In genomic region chr12:109670647-109671046, GRCh38 we compare ENCODE assay signal across 27 cellular contexts. TPM values are rescaled to one million over a fixed set of nuclear protein-coding genes. Genes with fewer than 3 reads are reported as not detected.
DNase-seq lines count a peak whose midpoint lies in the region; ATAC-seq and TF ChIP-seq lines count a peak whose summit lies in the region.
"Had no signal": no experiment of that assay in that cellular context is flagged by ENCODE, and none has a peak within 500 bp of the region (broad histone marks: within the 10 kb centered on the region; RNA-seq: fewer than 3 reads in every experiment).

No MANE protein-coding gene starts in this region.

- no peak overlapping the region for H2AK5ac ChIP-seq in H9 (ENCODE audit: insufficient read length, low read length)

- no peak for ATAC-seq in HG02970 (IDR thresholded peaks at IDR 0.05; ENCODE audit: low FRiP score, unreplicated experiment)
- no peak for ATAC-seq in GM21515 (IDR thresholded peaks at IDR 0.05; ENCODE audit: unreplicated experiment)
- ATAC-seq: activated CD8-positive, alpha-beta T cell treated with anti-CD3 and anti-CD28 coated beads, Interleukin-2, amount 10 ng/mL, durations not matched to agents 7 days and 5 days; heart right ventricle; left lobe of liver; stimulated activated naive CD8-positive, alpha-beta T cell treated with anti-CD3 and anti-CD28 coated beads, Interleukin-15, Interleukin-2, amounts not matched to agents 100 U/mL and 50 U/mL, for 24 hours; T-helper 17 cell had no signal

- H3K36me3 ChIP-seq in endodermal cell (ENCODE audit: control insufficient read depth, insufficient read depth, low read length) (no peaks in the 10 kb centered on the region), neural progenitor cell (no peaks in the 10 kb centered on the region), sigmoid colon (no peaks in the 10 kb centered on the region)
- H3K36me3 ChIP-seq: esophagus muscularis mucosa, heart right ventricle, prostate gland, thoracic aorta, uterus had no signal

- intact Hi-C loops in sigmoid colon (cut with DNase I) = no loop called here

- H3K9me3 Mint-ChIP-seq in H9 (no peaks in the 10 kb centered on the region; a peak in 1 of 5 replicates), endodermal cell (peaks cover 2% of the 10 kb centered on the region), neural progenitor cell (no peaks in the 10 kb centered on the region)
- H3K9me3 Mint-ChIP-seq: activated naive CD4-positive, alpha-beta T cell treated with anti-CD3 and anti-CD28 coated beads, Interleukin-2, amount 50 U/mL, for 24 hours; activated T-helper 2 cell treated with anti-CD3 and anti-CD28 coated beads, Interferon-gamma antibody, Interleukin-2, Interleukin-4, amounts not matched to agents 10 μg/mL and 5 μg/mL and 100 μg/mL, durations not matched to agents 14 hours and 24 hours and 36 hours had no signal

- H3K9ac ChIP-seq in H9 (ENCODE audit: extremely low read depth, insufficient read length, low read length) (no peak overlapping the region), endodermal cell (ENCODE audit: extremely low read depth, low read length, poor library complexity, severe bottlenecking) (no peak overlapping the region), neural progenitor cell (no peak overlapping the region)

- H3K4me1 ChIP-seq in H9 (ENCODE audit: insufficient read depth, low read length) (no peaks in the 10 kb centered on the region), endodermal cell (ENCODE audit: control insufficient read depth, insufficient read depth, low read length) (no peaks in the 10 kb centered on the region), neural progenitor cell (peaks cover 24% of the 10 kb centered on the region), sigmoid colon (no peaks in the 10 kb centered on the region)
- H3K4me1 ChIP-seq: esophagus muscularis mucosa, heart right ventricle, prostate gland, uterus had no signal

- H2BK20ac ChIP-seq in H9 (ENCODE audit: low read depth, low read length, poor library complexity, severe bottlenecking) = no peak overlapping the region

- no peak overlapping the region for H2BK12ac ChIP-seq in H9 (ENCODE audit: insufficient read length, low read depth, low read length)

- no peak overlapping the region for H2BK5ac ChIP-seq in H9 (ENCODE audit: insufficient read length, low read length)

- H3K9me3 ChIP-seq in H9 (ENCODE audit: control insufficient read depth, low read depth, low read length) (no peaks in the 10 kb centered on the region), endodermal cell (ENCODE audit: control insufficient read depth, low read length) (no peaks in the 10 kb centered on the region), neural progenitor cell (ENCODE audit: low read depth) (no peaks in the 10 kb centered on the region), sigmoid colon (no peaks in the 10 kb centered on the region)
- H3K9me3 ChIP-seq: esophagus muscularis mucosa, prostate gland, thoracic aorta, uterus had no signal

- no peak overlapping the region for H3K27ac ChIP-seq in H9 (ENCODE audit: insufficient read length, low read depth, low read length)
- H3K27ac ChIP-seq in endodermal cell (ENCODE audit: low read depth, low read length) = no peak overlapping the region
- peak overlapping the region; percentile 75 for H3K27ac ChIP-seq in neural progenitor cell
- no peak overlapping the region for H3K27ac ChIP-seq in sigmoid colon
- H3K27ac ChIP-seq: C4-2B, esophagus muscularis mucosa, heart right ventricle, prostate gland, RWPE1, thoracic aorta, uterus had no signal

- no peak overlapping the region for H3K4me2 ChIP-seq in H9 (ENCODE audit: insufficient read depth, insufficient read length, low read length)
- H3K4me2 ChIP-seq in neural progenitor cell = peak overlapping the region; percentile 64

- H3K27ac Mint-ChIP-seq in H9 = peak overlapping the region in 1 of 3 experiments; percentile 55; a peak in 1 of 7 replicates
- no peak overlapping the region for H3K27ac Mint-ChIP-seq in endodermal cell
- H3K27ac Mint-ChIP-seq in neural progenitor cell = no peak overlapping the region
- H3K27ac Mint-ChIP-seq: activated CD8-positive, alpha-beta T cell treated with anti-CD3 and anti-CD28 coated beads, Interleukin-2, amount 10 ng/mL, durations not matched to agents 7 days and 5 days; activated naive CD4-positive, alpha-beta T cell treated with anti-CD3 and anti-CD28 coated beads, Interleukin-2, amount 50 U/mL, for 24 hours; activated T-helper 2 cell treated with anti-CD3 and anti-CD28 coated beads, Interferon-gamma antibody, Interleukin-2, Interleukin-4, amounts not matched to agents 10 μg/mL and 5 μg/mL and 100 μg/mL, durations not matched to agents 14 hours and 24 hours and 36 hours; naive B cell; T-helper 17 cell had no signal

- H4K8ac ChIP-seq in H9 (replicated peaks; ENCODE audit: insufficient read length, low read depth, low read length) = no peak overlapping the region

- no peaks in the 10 kb centered on the region for H3K27me3 ChIP-seq in H9 (ENCODE audit: insufficient read depth, low read length)
- no peaks in the 10 kb centered on the region for H3K27me3 ChIP-seq in endodermal cell (ENCODE audit: control insufficient read depth, insufficient read depth, low read length, poor library complexity, severe bottlenecking)
- H3K27me3 ChIP-seq in neural progenitor cell = no peaks in the 10 kb centered on the region
- peaks cover 0 to 13% (median 0%) of the 10 kb centered on the region in 3 donors for H3K27me3 ChIP-seq in sigmoid colon
- H3K27me3 ChIP-seq: uterus had no signal

- no peak overlapping the region for H3K4ac ChIP-seq in H9 (ENCODE audit: low read depth, low read length)

- H3K18ac ChIP-seq in H9 (ENCODE audit: insufficient read length, low read depth, low read length) = no peak overlapping the region

- no peaks in the 10 kb centered on the region for H3K79me1 ChIP-seq in H9 (ENCODE audit: insufficient read depth, low read depth, low read length, poor library complexity, severe bottlenecking)

- no peaks in the 10 kb centered on the region for H3K23me2 ChIP-seq in H9 (ENCODE audit: insufficient read length, low read depth, low read length, poor library complexity, severe bottlenecking)

- H4K20me1 ChIP-seq in H9 (ENCODE audit: control insufficient read depth, insufficient read depth, insufficient read length) (no peaks in the 10 kb centered on the region), neural progenitor cell (ENCODE audit: low read depth) (no peaks in the 10 kb centered on the region)

- H3T11ph ChIP-seq in H9 (ENCODE audit: low read length) = no peak overlapping the region

- TF ChIP-seq CTCF in H9 (conservative IDR thresholded peaks at IDR 0.05) (no peak), endodermal cell (conservative IDR thresholded peaks at IDR 0.05) (no peak), neural progenitor cell (IDR thresholded peaks at IDR 0.05) (no peak), sigmoid colon (IDR thresholded peaks at IDR 0.05) (no peak)

- H2BK15ac ChIP-seq in H9 (ENCODE audit: low read depth, low read length) = no peak overlapping the region

- H3K23ac ChIP-seq in H9 (ENCODE audit: insufficient read length, low read depth, low read length) = no peak overlapping the region

- no peak overlapping the region for H3K56ac ChIP-seq in H9 (ENCODE audit: insufficient read length, low read depth, low read length)

- no peak overlapping the region for H3K4me3 Mint-ChIP-seq in H9
- no peak overlapping the region for H3K4me3 Mint-ChIP-seq in endodermal cell
- no peak overlapping the region for H3K4me3 Mint-ChIP-seq in neural progenitor cell
- H3K4me3 Mint-ChIP-seq: activated CD8-positive, alpha-beta T cell treated with anti-CD3 and anti-CD28 coated beads, Interleukin-2, amount 10 ng/mL, durations not matched to agents 7 days and 5 days; activated naive CD4-positive, alpha-beta T cell treated with anti-CD3 and anti-CD28 coated beads, Interleukin-2, amount 50 U/mL, for 24 hours; naive B cell; T-helper 17 cell had no signal

- no peaks in the 10 kb centered on the region for H3K36me3 Mint-ChIP-seq in H9 (ENCODE audit: insufficient read depth in 1 of 3, low read depth in 3 of 3)
- H3K36me3 Mint-ChIP-seq in endodermal cell (ENCODE audit: low read depth) = no peaks in the 10 kb centered on the region
- H3K36me3 Mint-ChIP-seq in neural progenitor cell = no peaks in the 10 kb centered on the region
- H3K36me3 Mint-ChIP-seq: activated naive CD4-positive, alpha-beta T cell treated with anti-CD3 and anti-CD28 coated beads, Interleukin-2, amount 50 U/mL, for 24 hours; naive B cell had no signal

- no peak overlapping the region for H4K5ac ChIP-seq in H9 (ENCODE audit: insufficient read length, low read depth, low read length)

- H3K79me2 ChIP-seq in H9 (ENCODE audit: insufficient read depth, low read length) = no peaks in the 10 kb centered on the region
- H3K79me2 ChIP-seq in neural progenitor cell (ENCODE audit: low read depth) = no peaks in the 10 kb centered on the region

- H3K27me3 Mint-ChIP-seq in H9 (ENCODE audit: low read depth) (peaks cover 7% of the 10 kb centered on the region), endodermal cell (ENCODE audit: insufficient read depth) (peaks cover 19% of the 10 kb centered on the region), neural progenitor cell (ENCODE audit: insufficient read depth, low read depth) (peaks cover 19% of the 10 kb centered on the region)

- peaks cover 6 to 22% of the 10 kb centered on the region in 2 experiments; a peak in 3 of 4 replicates for H3K4me1 Mint-ChIP-seq in H9
- no peaks in the 10 kb centered on the region for H3K4me1 Mint-ChIP-seq in endodermal cell
- H3K4me1 Mint-ChIP-seq in neural progenitor cell = peaks cover 6% of the 10 kb centered on the region
- H3K4me1 Mint-ChIP-seq: activated naive CD4-positive, alpha-beta T cell treated with anti-CD3 and anti-CD28 coated beads, Interleukin-2, amount 50 U/mL, for 24 hours; naive B cell; T-helper 17 cell had no signal

- H3F3A ChIP-seq in neural progenitor cell (ENCODE audit: low read depth) = peaks cover 12% of the 10 kb centered on the region

- no peak overlapping the region for H4K91ac ChIP-seq in H9 (ENCODE audit: insufficient read length, low read depth, low read length)

- TF ChIP-seq EP300 in sigmoid colon (IDR thresholded peaks at IDR 0.05) = no peak

- no CpG with 5 or more reads among the region's 10 CpGs for WGBS in H9 (ENCODE audit: extremely low coverage, insufficient read length, low lambda C conversion rate)
- WGBS in endodermal cell (ENCODE audit: insufficient coverage in 1 of 2, insufficient read length in 1 of 2), 2 experiments = 46 to 50% methylated on average over 5 to 10 of the region's 10 CpGs
- WGBS in sigmoid colon, 2 donors = 8 to 25% methylated on average over 10 of the region's 10 CpGs

- H2AFZ ChIP-seq in H9 (ENCODE audit: low read length) (no peak overlapping the region), neural progenitor cell (replicated peaks) (peak overlapping the region; percentile 96)

- DNase-seq in H9 = peak; percentile 50
- peak; percentile 82 for DNase-seq in NCI-H2171 treated with DMSO at 0.1 percent for 48 hours (lab: John Stamatoyannopoulos, UW)
- peak; percentile 69 for DNase-seq in endodermal cell
- peak; percentile 41 for DNase-seq in neural progenitor cell (ENCODE audit: low spot score)
- no peak for DNase-seq in sigmoid colon
- DNase-seq: activated CD8-positive, alpha-beta T cell treated with anti-CD3 and anti-CD28 coated beads, Interleukin-2, amount 10 ng/mL, durations not matched to agents 7 days and 5 days; amygdala; effector CD4-positive, alpha-beta T cell; foreskin melanocyte; heart right ventricle; naive B cell; NCI-H2107; NCI-H526 treated with DMSO at 0.1 percent for 48 hours; nucleus accumbens; stimulated activated naive CD8-positive, alpha-beta T cell treated with anti-CD3 and anti-CD28 coated beads, Interleukin-15, Interleukin-2, amounts not matched to agents 100 U/mL and 50 U/mL, for 24 hours; T-helper 17 cell; uterus had no signal

- no peak overlapping the region for H3K14ac ChIP-seq in H9 (ENCODE audit: insufficient read depth, low read length)

- no peak overlapping the region for H3K4me3 ChIP-seq in endodermal cell (ENCODE audit: low read length)
- H3K4me3 ChIP-seq in neural progenitor cell = no peak overlapping the region
- no peak overlapping the region for H3K4me3 ChIP-seq in sigmoid colon
- H3K4me3 ChIP-seq: esophagus muscularis mucosa, heart right ventricle, prostate gland, thoracic aorta, uterus had no signal

- TF ChIP-seq POLR2A in sigmoid colon (IDR thresholded peaks at IDR 0.05) = no peak

- H2BK120ac ChIP-seq in H9 (ENCODE audit: low read depth, low read length, poor library complexity, severe bottlenecking) = no peak overlapping the region

RNA-seq across cellular contexts. Expression of gene FAM222A, which starts 43.0 kb away (rescaled TPM):
- total RNA-seq in H9 (2021) (2.8 and 3.2 TPM in 2 replicates), endodermal cell (10 to 100 TPM; 21.6 to 24.4 TPM), neural progenitor cell (ENCODE audit: low replicate concordance) (2.5 and 10.6 TPM in 2 replicates), sigmoid colon (1 to 10 TPM; 1.1 to 3.3 (median 1.7) TPM)
- 8.7 TPM for polyA plus RNA-seq in endodermal cell (2013, experiment 1 of 2)
- polyA plus RNA-seq in endodermal cell (2013, experiment 2 of 2) = 8.7 TPM
- polyA plus RNA-seq in sigmoid colon = 1 to 10 TPM; 1.2 to 2.2 (median 2.1) TPM
